Comparison of ENCODE assay signal across 21 cellular contexts in genomic region chr17:41360291-41360995, GRCh38. TPM values are rescaled to one million over a fixed set of nuclear protein-coding genes. Genes with fewer than 3 reads are reported as not detected.
DNase-seq lines count a peak whose midpoint lies in the region; ATAC-seq and TF ChIP-seq lines count a peak whose summit lies in the region.
"Had no signal": no experiment of that assay in that cellular context is flagged by ENCODE, and none has a peak within 500 bp of the region (broad histone marks: within the 10 kb centered on the region; RNA-seq: fewer than 3 reads in every experiment).

No MANE protein-coding gene starts in this region.

- no peak overlapping the region for H3K9ac ChIP-seq in MM.1S (ENCODE audit: low read length)

- H3K27ac ChIP-seq in PC-9: peak overlapping the region; percentile 84
- H3K27ac ChIP-seq in osteoblast (ENCODE audit: low read depth, low read length): peak overlapping the region; percentile 49
- H3K27ac ChIP-seq in heart right ventricle: no peak overlapping the region
- H3K27ac ChIP-seq in MM.1S (ENCODE audit: low read length): no peak overlapping the region
- H3K27ac ChIP-seq: RWPE1, stomach had no signal

- TF ChIP-seq CTCF in PC-9 (conservative IDR thresholded peaks at IDR 0.05) (no peak), epithelial cell of proximal tubule (conservative IDR thresholded peaks at IDR 0.05; ENCODE audit: low read depth, low read length) (no peak), osteoblast (IDR thresholded peaks at IDR 0.05; ENCODE audit: extremely low read depth, low read depth, low read length) (no peak), heart right ventricle (IDR thresholded peaks at IDR 0.05) (no peak), MM.1S (IDR thresholded peaks at IDR 0.05; ENCODE audit: low read length) (no peak)

- ATAC-seq in heart right ventricle (no peak), GM21825 (IDR thresholded peaks at IDR 0.05; ENCODE audit: unreplicated experiment) (no peak)
- ATAC-seq: left lobe of liver had no signal

- no peaks in the 10 kb centered on the region for H3K79me2 ChIP-seq in PC-9 (ENCODE audit: low read depth)
- H3K79me2 ChIP-seq in osteoblast (ENCODE audit: insufficient read depth, low read length): no peaks in the 10 kb centered on the region
- H3K79me2 ChIP-seq in MM.1S (ENCODE audit: low read length): no peaks in the 10 kb centered on the region

- H3K27me3 ChIP-seq in PC-9 (ENCODE audit: insufficient read depth, low read depth): no peaks in the 10 kb centered on the region
- H3K27me3 ChIP-seq in osteoblast (ENCODE audit: insufficient read depth, low read length): no peaks in the 10 kb centered on the region
- peaks cover 0 to 26% (median 8%) of the 10 kb centered on the region in 7 donors for H3K27me3 ChIP-seq in heart right ventricle
- no peaks in the 10 kb centered on the region for H3K27me3 ChIP-seq in MM.1S (replicated peaks; ENCODE audit: insufficient read depth, low read length)
- H3K27me3 ChIP-seq: stomach had no signal

- BruUV-seq in PC-9 (replicated peaks; lab: Mats Ljungman, UMichigan): no TSS peak

- DNase-seq in ELF-1 (ENCODE audit: low read depth, low spot score): peak; percentile 58
- DNase-seq in PC-9: peak; percentile 44 to 94
- peak; percentile 80 for DNase-seq in epithelial cell of proximal tubule (ENCODE audit: low read depth)
- no peak for DNase-seq in osteoblast (ENCODE audit: insufficient read length, low spot score, missing footprints)
- no peak for DNase-seq in heart right ventricle
- DNase-seq in DMS 273 (lab: John Stamatoyannopoulos, UW; ENCODE audit: unreplicated experiment): no peak
- DNase-seq in MM.1S: no peak
- DNase-seq: activated CD4-positive, alpha-beta T cell treated with anti-CD3 and anti-CD28 coated beads for 1 hour; activated naive CD4-positive, alpha-beta T cell treated with anti-CD3 and anti-CD28 coated beads, Interleukin-2, amount 50 U/mL, for 16 hours; CD4-positive, CD25-positive, alpha-beta regulatory T cell; central memory CD4-positive, alpha-beta T cell; GF-D8; glutamatergic neuron; NCI-H82; stomach; T-helper 2 cell had no signal

- no peak overlapping the region for H3K4me3 ChIP-seq in PC-9
- H3K4me3 ChIP-seq in epithelial cell of proximal tubule (ENCODE audit: low read depth, low read length): no peak overlapping the region
- H3K4me3 ChIP-seq in osteoblast (ENCODE audit: insufficient read depth, low read length): no peak overlapping the region
- no peak overlapping the region for H3K4me3 ChIP-seq in heart right ventricle
- no peak overlapping the region for H3K4me3 ChIP-seq in MM.1S (ENCODE audit: low read length)
- H3K4me3 ChIP-seq: stomach had no signal

- H4K20me1 ChIP-seq in PC-9 (ENCODE audit: insufficient read depth) (no peaks in the 10 kb centered on the region), osteoblast (ENCODE audit: insufficient read depth, low read length) (no peaks in the 10 kb centered on the region), MM.1S (ENCODE audit: insufficient read depth, low read length) (no peaks in the 10 kb centered on the region)

- intact Hi-C loops in PC-9 (cut with micrococcal nuclease; ENCODE audit: unreplicated experiment) (no loop called here), heart right ventricle (cut with DNase I) (no loop called here)

- H3K9me2 ChIP-seq in PC-9 (ENCODE audit: insufficient read depth): 0 out of 2 replicates have a peak, but pooled peaks cover 3% of the 10 kb centered on the region
- no peaks in the 10 kb centered on the region for H3K9me2 ChIP-seq in MM.1S (replicated peaks; ENCODE audit: insufficient read depth, low read length)

- 67 to 68% methylated on average over 5 of the region's 5 CpGs for WGBS in heart right ventricle, 2 donors

- H3K4me2 ChIP-seq in PC-9 (peak overlapping the region; percentile 35), osteoblast (ENCODE audit: insufficient read depth, low read length) (no peak overlapping the region), MM.1S (ENCODE audit: low read depth, low read length) (no peak overlapping the region)

- H3K4me1 ChIP-seq in PC-9 (replicated peaks; ENCODE audit: insufficient read depth) (peaks cover 43% of the 10 kb centered on the region), osteoblast (ENCODE audit: insufficient read depth, low read length) (peaks cover 9% of the 10 kb centered on the region), heart right ventricle (no peaks in the 10 kb centered on the region), MM.1S (ENCODE audit: low read length) (no peaks in the 10 kb centered on the region)
- H3K4me1 ChIP-seq: stomach had no signal

- CTCF ChIA-PET in PC-9 (lab: Charles Lee): no interaction called here

- H3K36me3 ChIP-seq in PC-9 (ENCODE audit: low read depth): no peaks in the 10 kb centered on the region
- H3K36me3 ChIP-seq in osteoblast (ENCODE audit: insufficient read depth, low read length): no peaks in the 10 kb centered on the region
- H3K36me3 ChIP-seq in heart right ventricle: no peaks in the 10 kb centered on the region
- no peaks in the 10 kb centered on the region for H3K36me3 ChIP-seq in MM.1S (replicated peaks; ENCODE audit: insufficient read depth, low read length)
- H3K36me3 ChIP-seq: stomach had no signal

- H3K9me3 ChIP-seq in PC-9 (ENCODE audit: insufficient read depth, low read depth) (0 out of 2 replicates have a peak, but pooled peaks cover 3% of the 10 kb centered on the region), osteoblast (ENCODE audit: low read depth, low read length) (no peaks in the 10 kb centered on the region), heart right ventricle (peaks cover 0 to 21% (median 0%) of the 10 kb centered on the region in 11 donors), MM.1S (replicated peaks; ENCODE audit: insufficient read depth, low read length) (no peaks in the 10 kb centered on the region)
- H3K9me3 ChIP-seq: stomach had no signal

- H2AFZ ChIP-seq in PC-9 (0 out of 2 replicates have a peak overlapping the region, but pooled peaks have one; percentile 9), osteoblast (ENCODE audit: low read length) (no peak overlapping the region), MM.1S (ENCODE audit: low read length) (no peak overlapping the region)

- H3F3A ChIP-seq in PC-9 (ENCODE audit: insufficient read depth, low read depth) (peaks cover 19% of the 10 kb centered on the region), MM.1S (ENCODE audit: insufficient read depth, low read length) (no peaks in the 10 kb centered on the region)

- POLR2A ChIA-PET in PC-9 (lab: Charles Lee; ENCODE audit: unreplicated experiment): interaction anchor here (0.5 to 0.7 kb wide), 5 partner anchors 13 to 507 kb away, joined by 3 to 6 read pairs (median 3); no protein-coding TSS in a partner anchor

RNA-seq across cellular contexts. Expression of gene KRT33B, which starts 9.2 kb away (rescaled TPM):
- total RNA-seq in PC-9 (2021) (not detected in 2 replicates), epithelial cell of proximal tubule (0.29 TPM in 2 replicates), osteoblast (0.29 and 1.1 TPM in 2 replicates), heart right ventricle (not detected)
- not detected for polyA plus RNA-seq in heart right ventricle
- total RNA-seq: CD4-positive, CD25-positive, alpha-beta regulatory T cell; left lobe of liver; progenitor cell of endocrine pancreas; stomach had no signal
- polyA plus RNA-seq: CD4-positive, CD25-positive, alpha-beta regulatory T cell; stomach had no signal

RNA-seq across cellular contexts. Expression of gene KRT33A, which starts 9.8 kb away (rescaled TPM):
- total RNA-seq in PC-9 (2021) (not detected in 2 replicates), epithelial cell of proximal tubule (not detected in 2 replicates), osteoblast (not detected in 2 replicates), heart right ventricle (not detected)
- polyA plus RNA-seq in heart right ventricle: not detected
- total RNA-seq: CD4-positive, CD25-positive, alpha-beta regulatory T cell; left lobe of liver; myocyte; progenitor cell of endocrine pancreas; stomach had no signal
- polyA plus RNA-seq: CD4-positive, CD25-positive, alpha-beta regulatory T cell had no signal

RNA-seq across cellular contexts. Expression of gene KRT34, which starts 21.7 kb away (rescaled TPM):
- total RNA-seq in PC-9 (2021) (0.45 and 1.4 TPM in 2 replicates), epithelial cell of proximal tubule (4.2 and 15.1 TPM in 2 replicates), osteoblast (9.4 and 11.2 TPM in 2 replicates), heart right ventricle (not detected)
- not detected for polyA plus RNA-seq in heart right ventricle
- total RNA-seq: CD4-positive, CD25-positive, alpha-beta regulatory T cell; left lobe of liver; progenitor cell of endocrine pancreas; stomach had no signal
- polyA plus RNA-seq: CD4-positive, CD25-positive, alpha-beta regulatory T cell had no signal

RNA-seq across cellular contexts. Expression of gene KRT31, which starts 37.0 kb away (rescaled TPM):
- total RNA-seq in PC-9 (2021) (not detected in 2 replicates), epithelial cell of proximal tubule (not detected in 2 replicates), osteoblast (not detected in 2 replicates), heart right ventricle (not detected)
- under 1 TPM in 1 of 2 donors, not detected in 1; 0.01 TPM for polyA plus RNA-seq in heart right ventricle
- total RNA-seq: CD4-positive, CD25-positive, alpha-beta regulatory T cell; left lobe of liver; progenitor cell of endocrine pancreas; stomach had no signal
- polyA plus RNA-seq: CD4-positive, CD25-positive, alpha-beta regulatory T cell had no signal

RNA-seq across cellular contexts. Expression of gene KRTAP17-1, which starts 44.9 kb away (rescaled TPM):
- total RNA-seq in PC-9 (2021): not detected in 2 replicates
- total RNA-seq in epithelial cell of proximal tubule: not detected in 2 replicates
- total RNA-seq in osteoblast: not detected in 2 replicates
- total RNA-seq in heart right ventricle: not detected
- not detected for polyA plus RNA-seq in heart right ventricle
- total RNA-seq: CD4-positive, CD25-positive, alpha-beta regulatory T cell; left lobe of liver; myocyte; progenitor cell of endocrine pancreas; stomach had no signal
- polyA plus RNA-seq: CD4-positive, CD25-positive, alpha-beta regulatory T cell; stomach had no signal

Comparison
In these comparisons a context has a peak if more than half of its experiments do, and no peak if none do; other contexts are left out.
1. DNase-seq: peak in ELF-1 (single experiment), PC-9 (2 of 2) and epithelial cell of proximal tubule (single experiment); none in osteoblast (single experiment), heart right ventricle (0 of 2), DMS 273 (single experiment) and MM.1S (single experiment).
2. H3K27ac ChIP-seq: peak in PC-9 (single experiment) and osteoblast (single experiment); none in heart right ventricle (0 of 10) and MM.1S (single experiment).